Comparison of ENCODE assay signal across 12 cellular contexts in genomic region chr22:17106161-17106784, GRCh38.
A peak's percentile ranks its signal among the peaks of the same experiment; 100 is the strongest.
DNase-seq lines count a peak whose midpoint lies in the region.
"Had no signal": no experiment of that assay in that cellular context is flagged by ENCODE, and none has a peak within 500 bp of the region (broad histone marks: within the 10 kb centered on the region; RNA-seq: fewer than 3 reads in every experiment).

No MANE protein-coding gene starts in this region.

- H3K36me3 Mint-ChIP-seq in activated T-cell treated with anti-CD3 and anti-CD28 coated beads, Interleukin-2, amount 50 U/mL, for 24 hours (ENCODE audit: low read depth): peaks cover 84% of the 10 kb centered on the region
- H3K36me3 Mint-ChIP-seq in stimulated activated naive CD8-positive, alpha-beta T cell treated with anti-CD3 and anti-CD28 coated beads, Interleukin-15, Interleukin-2, amounts not matched to agents 100 ng/mL and 50 ng/mL, for 24 hours (ENCODE audit: low read depth): peaks cover 49% of the 10 kb centered on the region

- H3K4me1 ChIP-seq in effector memory CD4-positive, alpha-beta T cell (ENCODE audit: control insufficient read depth, insufficient read depth, low read length, poor library complexity, severe bottlenecking): peaks cover 7% of the 10 kb centered on the region

- no peak for DNase-seq in activated T-cell treated with anti-CD3 and anti-CD28 coated beads, Interleukin-2, amount 50 U/mL, for 24 hours
- no peak for DNase-seq in activated T-cell treated with anti-CD3 and anti-CD28 coated beads, Interleukin-2, amount 50 U/mL, for 48 hours
- DNase-seq in NOMO-1 treated with dmso at 0.1 percent for 144 hours (lab: John Stamatoyannopoulos, UW; ENCODE audit: unreplicated experiment): peak; percentile 78
- no peak for DNase-seq in effector memory CD4-positive, alpha-beta T cell
- DNase-seq in CD1c-positive myeloid dendritic cell (ENCODE audit: extremely low spot score): no peak
- no peak for DNase-seq in DMS79 (lab: John Stamatoyannopoulos, UW)
- no peak for DNase-seq in medulla oblongata (ENCODE audit: extremely low spot score)
- DNase-seq: cortex of kidney, NCI-H1105 treated with DMSO at 0.1 percent for 48 hours, RPMI8226, stomach had no signal

- H3K9me3 Mint-ChIP-seq in activated T-cell treated with anti-CD3 and anti-CD28 coated beads, Interleukin-2, amount 50 U/mL, for 24 hours: no peaks in the 10 kb centered on the region
- no peaks in the 10 kb centered on the region for H3K9me3 Mint-ChIP-seq in stimulated activated naive CD8-positive, alpha-beta T cell treated with anti-CD3 and anti-CD28 coated beads, Interleukin-15, Interleukin-2, amounts not matched to agents 100 ng/mL and 50 ng/mL, for 24 hours

- H3K36me3 ChIP-seq in effector memory CD4-positive, alpha-beta T cell (ENCODE audit: control insufficient read depth, insufficient read depth, low read length): peaks cover 75% of the 10 kb centered on the region

- no peaks in the 10 kb centered on the region for H3K9me3 ChIP-seq in effector memory CD4-positive, alpha-beta T cell (ENCODE audit: control insufficient read depth, low read length)
- H3K9me3 ChIP-seq: stomach had no signal

- H3K27ac Mint-ChIP-seq in activated T-cell treated with anti-CD3 and anti-CD28 coated beads, Interleukin-2, amount 50 U/mL, for 24 hours: peak overlapping the region; percentile 85
- H3K27ac Mint-ChIP-seq in stimulated activated naive CD8-positive, alpha-beta T cell treated with anti-CD3 and anti-CD28 coated beads, Interleukin-15, Interleukin-2, amounts not matched to agents 100 ng/mL and 50 ng/mL, for 24 hours: no peak overlapping the region

- no peaks in the 10 kb centered on the region for H3K27me3 ChIP-seq in effector memory CD4-positive, alpha-beta T cell (replicated peaks; ENCODE audit: control insufficient read depth, insufficient read depth, low read length, poor library complexity, severe bottlenecking)
- H3K27me3 ChIP-seq: stomach had no signal

- H3K4me3 Mint-ChIP-seq in activated T-cell treated with anti-CD3 and anti-CD28 coated beads, Interleukin-2, amount 50 U/mL, for 24 hours: peak overlapping the region; percentile 24
- peak overlapping the region; percentile 24 for H3K4me3 Mint-ChIP-seq in stimulated activated naive CD8-positive, alpha-beta T cell treated with anti-CD3 and anti-CD28 coated beads, Interleukin-15, Interleukin-2, amounts not matched to agents 100 ng/mL and 50 ng/mL, for 24 hours

- H3K4me3 ChIP-seq in effector memory CD4-positive, alpha-beta T cell (ENCODE audit: insufficient read depth, low read depth, low read length, poor library complexity, severe bottlenecking): peak overlapping the region; percentile 8
- H3K4me3 ChIP-seq: stomach had no signal

- peaks cover 50% of the 10 kb centered on the region for H3K4me1 Mint-ChIP-seq in activated T-cell treated with anti-CD3 and anti-CD28 coated beads, Interleukin-2, amount 50 U/mL, for 24 hours (ENCODE audit: low read depth)
- H3K4me1 Mint-ChIP-seq in stimulated activated naive CD8-positive, alpha-beta T cell treated with anti-CD3 and anti-CD28 coated beads, Interleukin-15, Interleukin-2, amounts not matched to agents 100 ng/mL and 50 ng/mL, for 24 hours (ENCODE audit: low read depth): peaks cover 48% of the 10 kb centered on the region

- H3K27me3 Mint-ChIP-seq in activated T-cell treated with anti-CD3 and anti-CD28 coated beads, Interleukin-2, amount 50 U/mL, for 24 hours: no peaks in the 10 kb centered on the region
- H3K27me3 Mint-ChIP-seq in stimulated activated naive CD8-positive, alpha-beta T cell treated with anti-CD3 and anti-CD28 coated beads, Interleukin-15, Interleukin-2, amounts not matched to agents 100 ng/mL and 50 ng/mL, for 24 hours: no peaks in the 10 kb centered on the region

- H3K27ac ChIP-seq in effector memory CD4-positive, alpha-beta T cell (ENCODE audit: insufficient read depth, low read length, poor library complexity, severe bottlenecking): no peak overlapping the region
